Comparison of ENCODE assay signal across 29 cellular contexts in the genomic region with DNA sequence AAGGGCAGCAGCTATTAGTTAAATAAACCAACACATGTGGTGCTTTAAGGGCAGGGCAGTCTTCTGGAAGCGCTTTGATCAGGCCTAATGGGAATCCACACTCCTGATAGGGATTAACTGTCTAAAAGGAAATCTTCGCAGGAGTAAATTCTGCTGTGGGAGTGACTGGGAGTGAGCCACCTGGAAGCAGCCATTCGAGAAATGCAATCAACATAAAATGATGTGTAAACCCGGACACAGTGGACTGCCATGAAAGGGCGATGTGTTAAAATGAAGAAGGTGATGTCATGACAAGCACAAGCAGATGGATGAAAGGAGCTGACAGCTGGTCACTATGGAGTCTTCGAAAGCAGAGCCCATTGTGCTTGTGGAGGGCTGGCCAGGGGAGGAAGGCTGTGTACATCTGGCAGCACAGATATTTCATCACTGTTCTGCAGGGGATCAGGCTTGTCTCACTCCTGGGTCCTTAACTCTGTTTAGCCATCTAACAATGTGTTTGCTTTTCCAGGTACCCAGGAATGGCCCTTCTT. TPM values are rescaled to one million over a fixed set of nuclear protein-coding genes. Genes with fewer than 3 reads are reported as not detected.
A peak's percentile ranks its signal among the peaks of the same experiment; 100 is the strongest.
DNase-seq lines count a peak whose midpoint lies in the region; TF ChIP-seq lines count a peak whose summit lies in the region.
"Had no signal": no experiment of that assay in that cellular context is flagged by ENCODE, and none has a peak within 500 bp of the region (broad histone marks: within the 10 kb centered on the region; RNA-seq: fewer than 3 reads in every experiment).

No MANE protein-coding gene starts in this region.

- H3K36me3 ChIP-seq in WERI-Rb-1 (no peaks in the 10 kb centered on the region), neural progenitor cell (no peaks in the 10 kb centered on the region), ascending aorta (no peaks in the 10 kb centered on the region), sigmoid colon (no peaks in the 10 kb centered on the region), brain microvascular endothelial cell (replicated peaks) (no peaks in the 10 kb centered on the region)
- H3K36me3 ChIP-seq: BE2C had no signal

- H3K27me3 ChIP-seq in WERI-Rb-1 (ENCODE audit: insufficient read depth, low read depth, severe bottlenecking) (no peaks in the 10 kb centered on the region), neural progenitor cell (no peaks in the 10 kb centered on the region), ascending aorta (no peaks in the 10 kb centered on the region), sigmoid colon (peaks cover 0 to 4% (median 0%) of the 10 kb centered on the region in 3 donors), brain microvascular endothelial cell (replicated peaks) (peaks cover 2% of the 10 kb centered on the region)
- H3K27me3 ChIP-seq: BE2C had no signal

- H3K9me3 ChIP-seq in WERI-Rb-1 (ENCODE audit: severe bottlenecking) (no peaks in the 10 kb centered on the region), neural progenitor cell (ENCODE audit: low read depth) (no peaks in the 10 kb centered on the region), ascending aorta (no peaks in the 10 kb centered on the region), sigmoid colon (no peaks in the 10 kb centered on the region)
- H3K9me3 ChIP-seq: BE2C had no signal

- H3K9ac ChIP-seq in neural progenitor cell = no peak overlapping the region

- in situ Hi-C loops in brain microvascular endothelial cell (cut with HindIII; ENCODE audit: low pct_ligation_motif_present, low sequenced_read_pairs) = no loop called here

- DNase-seq in DMS53 (lab: John Stamatoyannopoulos, UW) = peak; percentile 20
- no peak for DNase-seq in DMS53 treated with DMSO at 0.1 percent for 48 hours (lab: John Stamatoyannopoulos, UW; ENCODE audit: unreplicated experiment)
- peak; percentile 91 for DNase-seq in NCI-H524 treated with DMSO at 0.1 percent for 48 hours (lab: John Stamatoyannopoulos, UW)
- DNase-seq in WERI-Rb-1 = peak; percentile 79
- peak; percentile 58 for DNase-seq in neural progenitor cell (ENCODE audit: low spot score)
- no peak for DNase-seq in ascending aorta (ENCODE audit: low spot score in 2 of 2)
- no peak for DNase-seq in sigmoid colon
- DNase-seq in brain microvascular endothelial cell = no peak
- DNase-seq: ACHN; BE2C; Calu3; CD8-positive, alpha-beta memory T cell; DMS79; EL; GDM1; GOT3; HCEC 1CT; NCI-H1092 treated with DMSO at 0.1 percent for 48 hours; NCI-H1436; NCI-H187; NCI-H2081 treated with DMSO at 0.1 percent for 48 hours; NCI-H2171 treated with DMSO at 0.1 percent for 48 hours; NCI-H345; Right ventricle myocardium superior; RPMI8226; T-cell had no signal

- peaks cover 4% of the 10 kb centered on the region for H3K27me3 Mint-ChIP-seq in neural progenitor cell (ENCODE audit: insufficient read depth, low read depth)

- H3F3A ChIP-seq in neural progenitor cell (ENCODE audit: low read depth) = peaks cover 18% of the 10 kb centered on the region

- no peaks in the 10 kb centered on the region for H3K79me2 ChIP-seq in neural progenitor cell (ENCODE audit: low read depth)

- H3K4me1 ChIP-seq in neural progenitor cell (peaks cover 30% of the 10 kb centered on the region), ascending aorta (no peaks in the 10 kb centered on the region), sigmoid colon (no peaks in the 10 kb centered on the region)

- intact Hi-C loops in ascending aorta (cut with DNase I) (no loop called here), sigmoid colon (cut with DNase I) (loop anchor here (5.0 kb wide), 1 partner anchor 951 kb away; no protein-coding TSS in a partner anchor)

- H3K9me3 Mint-ChIP-seq in neural progenitor cell = no peaks in the 10 kb centered on the region
- H3K9me3 Mint-ChIP-seq: CD14-positive monocyte; CD8-positive, alpha-beta memory T cell; T-cell had no signal

- no peak for TF ChIP-seq EP300 in sigmoid colon (IDR thresholded peaks at IDR 0.05)

- no peaks in the 10 kb centered on the region for H3K36me3 Mint-ChIP-seq in neural progenitor cell
- H3K36me3 Mint-ChIP-seq: CD14-positive monocyte, T-cell had no signal

- WGBS in sigmoid colon, 2 donors = 48 to 67% methylated on average over 6 of the region's 6 CpGs

- no peak for TF ChIP-seq POLR2A in sigmoid colon (IDR thresholded peaks at IDR 0.05)

- H3K4me3 Mint-ChIP-seq in neural progenitor cell = peak overlapping the region; percentile 12
- H3K4me3 Mint-ChIP-seq: CD14-positive monocyte; CD8-positive, alpha-beta memory T cell; T-cell had no signal

- H2AFZ ChIP-seq in neural progenitor cell (replicated peaks) = no peak overlapping the region

- TF ChIP-seq CTCF in WERI-Rb-1 (IDR thresholded peaks at IDR 0.05; ENCODE audit: low read depth, low read length) = no peak
- no peak for TF ChIP-seq CTCF in neural progenitor cell (IDR thresholded peaks at IDR 0.05)
- TF ChIP-seq CTCF in ascending aorta (IDR thresholded peaks at IDR 0.05) = no peak
- no peak for TF ChIP-seq CTCF in sigmoid colon (IDR thresholded peaks at IDR 0.05)
- TF ChIP-seq CTCF in brain microvascular endothelial cell (IDR thresholded peaks at IDR 0.05; ENCODE audit: low read depth, low read length, missing control alignments) = no peak

- H3K4me3 ChIP-seq in WERI-Rb-1 (ENCODE audit: low read depth, low read length) (no peak overlapping the region), neural progenitor cell (no peak overlapping the region), ascending aorta (no peak overlapping the region), sigmoid colon (no peak overlapping the region), brain microvascular endothelial cell (ENCODE audit: low read depth, low read length) (no peak overlapping the region)

- no peaks in the 10 kb centered on the region for H4K20me1 ChIP-seq in neural progenitor cell (ENCODE audit: low read depth)

- no peak overlapping the region for H3K27ac ChIP-seq in WERI-Rb-1
- peak overlapping the region; percentile 7 for H3K27ac ChIP-seq in neural progenitor cell
- no peak overlapping the region for H3K27ac ChIP-seq in ascending aorta
- no peak overlapping the region for H3K27ac ChIP-seq in sigmoid colon
- H3K27ac ChIP-seq in brain microvascular endothelial cell = no peak overlapping the region
- H3K27ac ChIP-seq: 22Rv1, HL-60 had no signal

- H3K4me1 Mint-ChIP-seq in neural progenitor cell = peaks cover 11% of the 10 kb centered on the region
- H3K4me1 Mint-ChIP-seq: CD8-positive, alpha-beta memory T cell had no signal

- no peak overlapping the region for H3K27ac Mint-ChIP-seq in neural progenitor cell
- H3K27ac Mint-ChIP-seq: CD14-positive monocyte; CD8-positive, alpha-beta memory T cell; T-cell had no signal

- peak overlapping the region; percentile 41 for H3K4me2 ChIP-seq in neural progenitor cell

RNA-seq across cellular contexts. Expression of gene GALNT14, which starts 24.8 kb away (rescaled TPM):
- total RNA-seq in neural progenitor cell (ENCODE audit: low replicate concordance) (6.0 and 6.4 TPM in 2 replicates), ascending aorta (not detected), sigmoid colon (1 to 10 TPM in 1 of 4 donors, not detected in 3; 1.2 TPM)
- polyA plus RNA-seq in sigmoid colon = 1 to 10 TPM in 2 of 3 donors, not detected in 1; 1.2 to 2.3 TPM
- polyA plus RNA-seq: CD8-positive, alpha-beta memory T cell had no signal

RNA-seq across cellular contexts. Expression of gene CAPN14, which starts 54.2 kb away (rescaled TPM):
- total RNA-seq in neural progenitor cell (ENCODE audit: low replicate concordance) = 0.04 and 0.19 TPM in 2 replicates
- total RNA-seq in ascending aorta = not detected
- total RNA-seq in sigmoid colon = under 1 TPM in 2 of 4 donors, not detected in 2; 0.16 to 0.27 TPM
- under 1 TPM in 2 of 3 donors, not detected in 1; 0.23 to 0.25 TPM for polyA plus RNA-seq in sigmoid colon
- polyA plus RNA-seq: CD14-positive monocyte had no signal

Comparison
In these comparisons a context has a peak if more than half of its experiments do, and no peak if none do; other contexts are left out.
1. DNase-seq: peak in DMS53 (single experiment), NCI-H524 treated with DMSO at 0.1 percent for 48 hours (single experiment), WERI-Rb-1 (single experiment) and neural progenitor cell (single experiment); none in DMS53 treated with DMSO at 0.1 percent for 48 hours (single experiment), ascending aorta (0 of 2), sigmoid colon (single experiment) and brain microvascular endothelial cell (single experiment).